Comparison of ENCODE assay signal across 14 cellular contexts in the genomic region with DNA sequence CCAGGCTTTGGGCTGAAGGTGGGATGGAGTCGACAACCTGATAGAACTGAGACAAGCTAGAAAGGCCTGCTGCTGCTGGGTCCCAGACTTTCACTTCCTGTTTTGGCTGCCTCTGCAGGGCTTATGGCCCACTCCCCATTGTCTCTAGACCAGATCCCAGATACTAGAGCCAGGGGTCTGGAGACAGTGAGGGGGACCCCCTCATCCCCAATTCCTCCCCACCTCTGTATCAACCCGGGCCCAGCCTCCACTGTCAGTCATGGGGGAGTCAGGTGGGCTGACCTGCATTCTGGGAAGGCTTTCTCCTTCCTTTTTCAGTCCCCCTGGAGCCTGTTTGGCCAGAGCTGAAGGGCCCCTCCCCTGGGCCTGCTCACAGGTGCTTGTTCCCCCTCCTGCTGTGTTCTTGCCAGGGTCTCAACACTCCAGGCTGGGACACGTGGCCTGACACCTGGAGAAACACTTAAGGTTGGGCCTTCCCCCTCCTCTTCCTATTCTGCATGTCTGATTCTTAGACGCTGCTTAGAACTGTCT. TPM values are rescaled to one million over a fixed set of nuclear protein-coding genes. Genes with fewer than 3 reads are reported as not detected.
DNase-seq lines count a peak whose midpoint lies in the region; ATAC-seq, FAIRE-seq and TF ChIP-seq lines count a peak whose summit lies in the region.
"Had no signal": no experiment of that assay in that cellular context is flagged by ENCODE, and none has a peak within 500 bp of the region (broad histone marks: within the 10 kb centered on the region; RNA-seq: fewer than 3 reads in every experiment).

No MANE protein-coding gene starts in this region.

- peak; percentile 63 for DNase-seq in GM12891 (ENCODE audit: insufficient read length, low spot score)
- DNase-seq in NCI-H345 (lab: John Stamatoyannopoulos, UW) = peak; percentile 46
- DNase-seq in mesenteric fat pad (ENCODE audit: low spot score) = peak; percentile 68
- no peak for DNase-seq in NCI-H2029 (lab: John Stamatoyannopoulos, UW)
- no peak for DNase-seq in KG1 (lab: John Stamatoyannopoulos, UW)
- no peak for DNase-seq in left lobe of liver (ENCODE audit: low spot score)
- DNase-seq: activated CD8-positive, alpha-beta memory T cell treated with anti-CD3 and anti-CD28 coated beads for 24 hours; NCI-H1105; stimulated activated CD4-positive, alpha-beta T cell treated with anti-CD3 and anti-CD28 coated beads, Interleukin-4, amount 100 ng/mL, for 24 hours; T-helper 2 cell had no signal

- ATAC-seq in HG02588 (IDR thresholded peaks at IDR 0.05; ENCODE audit: unreplicated experiment) = peak; percentile 65
- no peak for ATAC-seq in left lobe of liver

- peak; percentile 48 for FAIRE-seq in GM12891 (lab: Jason Lieb, UNC)

- TF ChIP-seq POLR2A in GM12891 (IDR thresholded peaks at IDR 0.05; ENCODE audit: low read depth, low read length) = no peak

TF ChIP-seq in GM12891, 5 proteins besides CTCF, POLR2A, EP300 and RAD21:
- TF ChIP-seq TAF1 (IDR thresholded peaks at IDR 0.05; ENCODE audit: low read depth, low read length) = no peak
- TF ChIP-seq POU2F2 (IDR thresholded peaks at IDR 0.05; ENCODE audit: low read depth, low read length) = peak; percentile 60; the same call in 1 of the 2 replicates
- TF ChIP-seq SPI1 (IDR thresholded peaks at IDR 0.05; ENCODE audit: low read depth, low read length) = peak; percentile 99

RNA-seq across cellular contexts. Expression of a gene that starts 18.0 kb away (rescaled TPM):
- polyA plus RNA-seq in GM12891 (2012; ENCODE audit: low read depth, missing spikeins) = 1.3 TPM
- not detected for total RNA-seq in mesenteric fat pad
- total RNA-seq in left lobe of liver = not detected
- total RNA-seq: chondrocyte, esophagus muscularis mucosa, prostate gland had no signal

RNA-seq across cellular contexts. Expression of a gene that starts 20.6 kb away (rescaled TPM):
- polyA plus RNA-seq in GM12891 (2012; ENCODE audit: low read depth, missing spikeins) = 7.4 TPM
- total RNA-seq in mesenteric fat pad (37.2 TPM), left lobe of liver (6.0 TPM)

Comparison
In these comparisons a context has a peak if more than half of its experiments do, and no peak if none do; other contexts are left out.
1. DNase-seq: peak in GM12891 (single experiment), NCI-H345 (single experiment) and mesenteric fat pad (single experiment); none in NCI-H2029 (single experiment), KG1 (single experiment) and left lobe of liver (single experiment).